Comparison of ENCODE assay signal across 8 cellular contexts in the genomic region with DNA sequence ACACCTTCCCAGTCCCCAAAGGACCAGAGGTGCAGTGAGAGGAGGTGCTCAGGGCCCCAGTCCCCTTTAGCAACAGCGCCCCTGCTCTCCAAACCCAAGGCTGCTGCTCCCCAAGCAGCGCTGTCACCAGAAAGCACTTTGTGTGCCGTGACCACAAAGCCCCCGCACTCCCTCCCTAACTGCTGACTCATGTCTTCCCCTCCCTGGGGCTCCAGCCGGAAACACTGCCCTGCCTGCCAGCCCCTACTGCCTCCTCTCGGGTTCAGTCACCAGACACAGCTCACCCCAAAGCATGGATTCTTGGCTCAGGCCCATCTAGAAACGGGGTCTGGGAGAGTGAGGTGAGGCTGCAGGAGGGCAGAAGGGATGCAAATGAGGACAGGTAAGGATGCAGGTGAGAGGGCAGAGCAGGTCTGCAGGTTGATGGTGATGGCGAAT. TPM values are rescaled to one million over a fixed set of nuclear protein-coding genes. Genes with fewer than 3 reads are reported as not detected.
DNase-seq lines count a peak whose midpoint lies in the region; ATAC-seq and TF ChIP-seq lines count a peak whose summit lies in the region.

No MANE protein-coding gene starts in this region.

- H3K4me3 ChIP-seq in right atrium auricular region (no peak overlapping the region), mammary epithelial cell (replicated peaks in 1 of 3; ENCODE audit: insufficient read depth in 1 of 3, low read depth in 2 of 3, low read length in 3 of 3) (no peak overlapping the region), lung (no peak overlapping the region)

- peak overlapping the region; percentile 79 for H2AFZ ChIP-seq in mammary epithelial cell (ENCODE audit: low read depth, low read length)

- ATAC-seq in Right ventricle myocardium inferior (no peak), activated B cell treated with CpG ODN at 0.5 μM for 24 hours (ENCODE audit: low read depth) (peak; percentile 69), lung (ENCODE audit: insufficient read depth, low FRiP score) (no peak)

- 18% methylated on average over 6 of the region's 8 CpGs for WGBS in mammary epithelial cell (ENCODE audit: low coverage, missing lambda C conversion rate)
- 7 to 22% methylated on average over 8 of the region's 8 CpGs for WGBS in lung, 2 donors

- TF ChIP-seq CTCF in right atrium auricular region (IDR thresholded peaks at IDR 0.05), result no peak
- no peak for TF ChIP-seq CTCF in activated B cell treated with CpG ODN at 0.5 μM for 24 hours (IDR thresholded peaks at IDR 0.05)
- peak in 1 of 2 donors; percentile 4 for TF ChIP-seq CTCF in mammary epithelial cell (conservative IDR thresholded peaks at IDR 0.05 in 1 of 2, IDR thresholded peaks at IDR 0.05 in 1 of 2; ENCODE audit: extremely low read depth in 1 of 2, insufficient read depth in 1 of 2, low read depth in 1 of 2, low read length in 2 of 2)
- no peak for TF ChIP-seq CTCF in lung (IDR thresholded peaks at IDR 0.05; ENCODE audit: control extremely low read depth, extremely low read depth)

- H3K4me1 Mint-ChIP-seq in activated B cell treated with CpG ODN at 0.5 μM for 24 hours, result peaks cover 30% of the 10 kb centered on the region

- dilution Hi-C loops in mammary epithelial cell (cut with HindIII; ENCODE audit: low sequenced_read_pairs), result loop anchor here (5.0 to 10.0 kb wide), 9 partner anchors 47 to 910 kb away; a partner anchor contains a TSS

- CTCF ChIA-PET in activated B cell treated with CpG ODN at 0.5 μM for 24 hours (lab: Charles Lee) (no interaction called here), mammary epithelial cell (lab: Charles Lee; ENCODE audit: low non-redundant PET) (no interaction called here)

- H4K20me1 ChIP-seq in mammary epithelial cell (ENCODE audit: insufficient read depth, low read length), result no peaks in the 10 kb centered on the region

- H3K4me2 ChIP-seq in mammary epithelial cell (ENCODE audit: insufficient read depth, low read depth, low read length), result peak overlapping the region; percentile 52

- no peaks in the 10 kb centered on the region for H3K36me3 Mint-ChIP-seq in activated B cell treated with CpG ODN at 0.5 μM for 24 hours (ENCODE audit: low read depth)

- no peak overlapping the region for H3K9ac ChIP-seq in mammary epithelial cell (ENCODE audit: insufficient read depth, low read length)

- intact Hi-C loops in Right ventricle myocardium inferior (cut with DNase I) (no loop called here), activated B cell treated with CpG ODN at 0.5 μM for 24 hours (cut with micrococcal nuclease) (loop anchor here (1.0 to 2.0 kb wide), 3 partner anchors 42 to 188 kb away; no protein-coding TSS in a partner anchor), mammary epithelial cell (cut with micrococcal nuclease) (no loop called here)

- H3K4me3 Mint-ChIP-seq in activated B cell treated with CpG ODN at 0.5 μM for 24 hours, result no peak overlapping the region

- DNase-seq in Right ventricle myocardium inferior (ENCODE audit: missing footprints) (peak; percentile 81), right atrium auricular region (ENCODE audit: low spot score) (no peak), HUDEP-2 (lab: John Stamatoyannopoulos, UW; ENCODE audit: unreplicated experiment in 76 of 76) (peak in 66 of 76 experiments; percentile 10 to 89 (median 61)), activated B cell treated with CpG ODN at 0.5 μM for 24 hours (peak; percentile 50), mammary epithelial cell (peak; percentile 72), lung (ENCODE audit: low spot score) (peak; percentile 48), HuH-7 (ENCODE audit: low spot score) (no peak)
- DNase-seq in stimulated activated CD8-positive, alpha-beta memory T cell treated with anti-CD3 and anti-CD28 coated beads, Interleukin-7, amount 100 ng/mL, for 48 hours (ENCODE audit: extremely low read depth in 1 of 2, low read depth in 1 of 2), result peak; percentile 84 to 95

- no peaks in the 10 kb centered on the region for H3K36me3 ChIP-seq in right atrium auricular region
- H3K36me3 ChIP-seq in mammary epithelial cell (ENCODE audit: insufficient read depth, low read length), result no peaks in the 10 kb centered on the region
- peaks cover 0 to 17% of the 10 kb centered on the region in 2 donors for H3K36me3 ChIP-seq in lung (ENCODE audit: control insufficient read depth in 2 of 2, insufficient read depth in 2 of 2, low read length in 2 of 2)

- H3K9me3 ChIP-seq in right atrium auricular region, result no peaks in the 10 kb centered on the region
- H3K9me3 ChIP-seq in mammary epithelial cell (replicated peaks; ENCODE audit: insufficient read depth, low read length), result no peaks in the 10 kb centered on the region
- no peaks in the 10 kb centered on the region for H3K9me3 ChIP-seq in lung (ENCODE audit: control insufficient read depth in 2 of 2, insufficient read depth in 1 of 2, low read length in 1 of 2)

- no peaks in the 10 kb centered on the region for H3K4me1 ChIP-seq in right atrium auricular region
- peaks cover 20% of the 10 kb centered on the region for H3K4me1 ChIP-seq in mammary epithelial cell (ENCODE audit: insufficient read depth, low read length)
- peaks cover 0 to 1% of the 10 kb centered on the region in 2 donors for H3K4me1 ChIP-seq in lung (ENCODE audit: control insufficient read depth in 2 of 2, insufficient read depth in 2 of 2, low read length in 2 of 2)

- no peaks in the 10 kb centered on the region for H3K79me2 ChIP-seq in mammary epithelial cell (ENCODE audit: insufficient read depth, low read length)

- POLR2A ChIA-PET in activated B cell treated with CpG ODN at 0.5 μM for 24 hours (lab: Charles Lee), result interaction anchor here (0.6 kb wide), 1 partner anchor 82 kb away, joined by 5 read pairs; no protein-coding TSS in a partner anchor

- H3K27ac Mint-ChIP-seq in activated B cell treated with CpG ODN at 0.5 μM for 24 hours, result peak overlapping the region; percentile 7

- H3K27ac ChIP-seq in right atrium auricular region (no peak overlapping the region), mammary epithelial cell (ENCODE audit: insufficient read depth, low read depth, low read length) (no peak overlapping the region), lung (ENCODE audit: low read depth in 1 of 2, low read length in 1 of 2) (no peak overlapping the region)

- H3K27me3 ChIP-seq in right atrium auricular region (no peaks in the 10 kb centered on the region), mammary epithelial cell (ENCODE audit: insufficient read depth, low read length) (no peaks in the 10 kb centered on the region), lung (ENCODE audit: control insufficient read depth, insufficient read depth) (no peaks in the 10 kb centered on the region)

- peaks cover 20% of the 10 kb centered on the region for H3K27me3 Mint-ChIP-seq in activated B cell treated with CpG ODN at 0.5 μM for 24 hours

- H3K9me3 Mint-ChIP-seq in activated B cell treated with CpG ODN at 0.5 μM for 24 hours, result no peaks in the 10 kb centered on the region

- in situ Hi-C loops in mammary epithelial cell (cut with MboI; ENCODE audit: low sequenced_read_pairs in 2 of 2), result no loop called here

- BruUV-seq in mammary epithelial cell (replicated peaks; lab: Mats Ljungman, UMichigan), result no TSS peak

RNA-seq across cellular contexts. Expression of a gene that starts 4.9 kb away (rescaled TPM):
- total RNA-seq in Right ventricle myocardium inferior, result 0.73 TPM
- total RNA-seq in right atrium auricular region, result 1 to 10 TPM in 1 of 2 donors, under 1 TPM in 1; 0.63 to 1.3 TPM
- total RNA-seq in activated B cell treated with CpG ODN at 0.5 μM for 24 hours, result 0.64 and 0.73 TPM in 2 replicates
- under 1 TPM in 1 of 2 donors, not detected in 1; 0.16 TPM for total RNA-seq in mammary epithelial cell
- not detected for polyA plus RNA-seq in mammary epithelial cell
- not detected for polyA minus RNA-seq in mammary epithelial cell
- total RNA-seq in lung, result 1 to 10 TPM; 3.0 to 5.2 TPM
- 1 to 10 TPM; 4.3 to 5.8 TPM for polyA plus RNA-seq in lung

RNA-seq across cellular contexts. Expression of a gene that starts 45.6 kb away (rescaled TPM):
- 482 TPM for total RNA-seq in Right ventricle myocardium inferior
- total RNA-seq in right atrium auricular region, result 1,000 to 10,000 TPM in 1 of 2 donors, 100 to 1,000 TPM in 1; 419 to 1,709 TPM
- total RNA-seq in activated B cell treated with CpG ODN at 0.5 μM for 24 hours, result 0.44 and 0.53 TPM in 2 replicates
- 100 to 1,000 TPM in 1 of 2 donors, 10 to 100 TPM in 1; 20.5 to 122 TPM for total RNA-seq in mammary epithelial cell
- 142 TPM for polyA plus RNA-seq in mammary epithelial cell
- polyA minus RNA-seq in mammary epithelial cell, result 403 TPM
- 1,000 to 10,000 TPM; 1,072 to 1,612 TPM for total RNA-seq in lung
- 1,000 to 10,000 TPM in 1 of 2 donors, 100 to 1,000 TPM in 1; 613 to 1,433 TPM for polyA plus RNA-seq in lung

Comparison
In these comparisons a context has a peak if more than half of its experiments do, and no peak if none do; other contexts are left out.
1. DNase-seq: peak in Right ventricle myocardium inferior (single experiment), HUDEP-2 (66 of 76), activated B cell treated with CpG ODN at 0.5 μM for 24 hours (single experiment), mammary epithelial cell (single experiment), lung (single experiment) and stimulated activated CD8-positive, alpha-beta memory T cell treated with anti-CD3 and anti-CD28 coated beads, Interleukin-7, amount 100 ng/mL, for 48 hours (2 of 2); none in right atrium auricular region (single experiment) and HuH-7 (single experiment).
2. RNA of a gene that starts 45.6 kb away (total RNA-seq): 419 to 1,709 TPM in right atrium auricular region, 1,072 to 1,612 TPM in lung, 482 TPM in Right ventricle myocardium inferior (single experiment) and 20.5 to 122 TPM in mammary epithelial cell; 0.44 to 0.53 TPM in activated B cell treated with CpG ODN at 0.5 μM for 24 hours; every median in the first group is over 10 times any median in the second.